ENCODE assay signal across 19 cellular contexts in genomic region chr5:150297934-150298595, GRCh38. TPM values are rescaled to one million over a fixed set of nuclear protein-coding genes. Genes with fewer than 3 reads are reported as not detected.
"Had no signal": no experiment of that assay in that cellular context is flagged by ENCODE, and none has a peak within 500 bp of the region (broad histone marks: within the 10 kb centered on the region; RNA-seq: fewer than 3 reads in every experiment).

No MANE protein-coding gene starts in this region.

- H3K36me3 ChIP-seq: ovary, suprapubic skin had no signal

- H3K9me3 ChIP-seq: ovary, suprapubic skin had no signal

- H3K4me3 ChIP-seq: ovary, suprapubic skin had no signal

- H3K9me3 Mint-ChIP-seq: activated naive CD4-positive, alpha-beta T cell treated with anti-CD3 and anti-CD28 coated beads, Interleukin-2, amount 50 U/mL, for 72 hours; activated T-cell treated with anti-CD3 and anti-CD28 coated beads, Interleukin-2, amount 50 U/mL, for 24 hours; endodermal cell; nephron progenitor cell; T-helper 2 cell treated with Interferon-gamma antibody and Interleukin-4, amounts not matched to agents 5 μg/mL and 100 μg/mL, for 36 hours had no signal

- H3K27me3 ChIP-seq: ovary had no signal

- H3K4me3 Mint-ChIP-seq: activated T-cell treated with anti-CD3 and anti-CD28 coated beads, Interleukin-2, amount 50 U/mL, for 24 hours; endodermal cell; nephron progenitor cell; T-helper 2 cell treated with Interferon-gamma antibody and Interleukin-4, amounts not matched to agents 5 μg/mL and 100 μg/mL, for 36 hours had no signal

- H3K27ac Mint-ChIP-seq: activated naive CD4-positive, alpha-beta T cell treated with anti-CD3 and anti-CD28 coated beads, Interleukin-2, amount 50 U/mL, for 72 hours; activated T-cell treated with anti-CD3 and anti-CD28 coated beads, Interleukin-2, amount 50 U/mL, for 24 hours; endodermal cell; nephron progenitor cell; T-helper 2 cell treated with Interferon-gamma antibody and Interleukin-4, amounts not matched to agents 5 μg/mL and 100 μg/mL, for 36 hours had no signal

- H3K36me3 Mint-ChIP-seq: activated naive CD4-positive, alpha-beta T cell treated with anti-CD3 and anti-CD28 coated beads, Interleukin-2, amount 50 U/mL, for 72 hours had no signal

- H3K27ac ChIP-seq: ovary, suprapubic skin had no signal

- ATAC-seq: activated CD4-positive, CD25-positive, alpha-beta regulatory T cell treated with anti-CD3 and anti-CD28 coated beads, Interleukin-2, amount 50 U/mL, for 24 hours; activated naive CD4-positive, alpha-beta T cell treated with anti-CD3 and anti-CD28 coated beads, Interleukin-2, amount 50 U/mL, for 72 hours; left lobe of liver had no signal

- FAIRE-seq: islet of Langerhans had no signal

- DNase-seq: activated CD4-positive, alpha-beta T cell treated with anti-CD3 and anti-CD28 coated beads, Interleukin-2, amount 50 U/mL, for 4 hours; activated effector memory CD4-positive, alpha-beta T cell treated with anti-CD3 and anti-CD28 coated beads, Interleukin-2, amount 50 U/mL, for 16 hours; endodermal cell; foreskin melanocyte; mesendoderm; nephron progenitor cell; retina; stimulated activated CD4-positive, alpha-beta T cell treated with anti-CD3 and anti-CD28 coated beads, Interleukin-1b, Interleukin-23, amount 100 ng/mL, for 48 hours; stimulated activated naive CD4-positive, alpha-beta T cell had no signal

RNA-seq across cellular contexts. Expression of gene ARSI, which starts 4.6 kb away (rescaled TPM):
- total RNA-seq: activated naive CD4-positive, alpha-beta T cell treated with anti-CD3 and anti-CD28 coated beads, Interleukin-2, amount 50 U/mL, for 72 hours had no signal

RNA-seq across cellular contexts. Expression of gene CAMK2A, which starts 8.5 kb away (rescaled TPM):
- total RNA-seq: activated naive CD4-positive, alpha-beta T cell treated with anti-CD3 and anti-CD28 coated beads, Interleukin-2, amount 50 U/mL, for 72 hours; chondrocyte; dermis microvascular lymphatic vessel endothelial cell; left lobe of liver had no signal
